ENCODE assay signal across 22 cellular contexts in the genomic region with DNA sequence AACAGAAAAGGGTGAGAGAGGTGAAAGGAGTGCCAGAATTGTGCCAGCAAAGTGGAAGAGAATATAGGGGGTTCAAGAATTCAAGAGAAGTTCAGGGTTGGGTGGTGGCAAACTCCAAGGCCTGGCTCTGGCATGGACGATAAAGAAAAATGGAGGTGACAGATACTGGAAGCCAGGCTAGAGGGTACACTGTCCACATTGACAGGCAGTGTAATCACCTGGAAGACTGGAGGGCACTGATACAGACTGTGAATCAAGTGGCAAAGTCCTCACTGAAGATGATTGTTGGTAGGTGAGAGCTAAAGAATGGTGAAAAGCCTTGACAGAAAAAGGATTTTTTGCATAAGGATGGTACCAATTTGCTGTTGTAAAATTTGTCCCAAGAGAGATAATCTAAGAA. TPM values are rescaled to one million over a fixed set of nuclear protein-coding genes. Genes with fewer than 3 reads are reported as not detected.
DNase-seq lines count a peak whose midpoint lies in the region; ATAC-seq and TF ChIP-seq lines count a peak whose summit lies in the region.
"Had no signal": no experiment of that assay in that cellular context is flagged by ENCODE, and none has a peak within 500 bp of the region (broad histone marks: within the 10 kb centered on the region; RNA-seq: fewer than 3 reads in every experiment).

No MANE protein-coding gene starts in this region.

- TF ChIP-seq EP300 in transverse colon (IDR thresholded peaks at IDR 0.05; ENCODE audit: low read depth), result no peak

- no peaks in the 10 kb centered on the region for H3K27me3 Mint-ChIP-seq in natural killer cell (ENCODE audit: low read depth in 2 of 2)
- H3K27me3 Mint-ChIP-seq in natural killer cell treated with Interleukin-12 subunit alpha and Interleukin-12 subunit beta and Interleukin-15 and Interleukin-18, amount 100 ng/mL, for 72 hours, result no peaks in the 10 kb centered on the region
- H3K27me3 Mint-ChIP-seq in nephron progenitor cell (ENCODE audit: low read depth, poor library complexity), result peaks cover 3% of the 10 kb centered on the region
- H3K27me3 Mint-ChIP-seq: stimulated activated naive B cell treated with anti-CD40 and anti-IgM and Interleukin-4, amounts not matched to agents 10 μg/mL and 1 μg/mL and 100 μg/mL, for 72 hours had no signal

- no peak for ATAC-seq in natural killer cell
- ATAC-seq in natural killer cell treated with Interleukin-12 subunit alpha and Interleukin-12 subunit beta and Interleukin-15 and Interleukin-18, amount 100 ng/mL, for 72 hours, result no peak
- no peak for ATAC-seq in GM21737 (IDR thresholded peaks at IDR 0.05; ENCODE audit: unreplicated experiment)
- ATAC-seq: activated T-cell treated with anti-CD3 and anti-CD28 coated beads, Interleukin-2, amount 50 U/mL, for 72 hours; HCT116; stimulated activated naive B cell treated with anti-CD40 and anti-IgM and Interleukin-4, amounts not matched to agents 10 μg/mL and 1 μg/mL and 100 μg/mL, for 72 hours had no signal

- H3K9me3 Mint-ChIP-seq in natural killer cell (no peaks in the 10 kb centered on the region), nephron progenitor cell (no peaks in the 10 kb centered on the region)
- no peaks in the 10 kb centered on the region for H3K9me3 Mint-ChIP-seq in natural killer cell treated with Interleukin-12 subunit alpha and Interleukin-12 subunit beta and Interleukin-15 and Interleukin-18, amount 100 ng/mL, for 72 hours
- H3K9me3 Mint-ChIP-seq: activated naive CD4-positive, alpha-beta T cell treated with anti-CD3 and anti-CD28 coated beads for 36 hours; activated T-cell treated with anti-CD3 and anti-CD28 coated beads, Interleukin-2, amount 50 U/mL, for 72 hours; stimulated activated naive B cell treated with anti-CD40 and anti-IgM and Interleukin-4, amounts not matched to agents 10 μg/mL and 1 μg/mL and 100 μg/mL, for 72 hours had no signal

- H3K9me3 ChIP-seq in colonic mucosa (no peaks in the 10 kb centered on the region), transverse colon (no peaks in the 10 kb centered on the region)
- H3K9me3 ChIP-seq: BLaER1 treated with 17β-estradiol and CSF1 and Interleukin-3, amounts not matched to agents 10 nM and 100 nM; thyroid gland had no signal

- TF ChIP-seq POLR2A in transverse colon (IDR thresholded peaks at IDR 0.05), result no peak

- peak overlapping the region; percentile 76 for H3K27ac ChIP-seq in colonic mucosa
- H3K27ac ChIP-seq in transverse colon, result peak overlapping the region; percentile 10 to 58 (median 51)
- H3K27ac ChIP-seq: BLaER1 treated with 17β-estradiol and CSF1 and Interleukin-3, amounts not matched to agents 10 nM and 100 nM; thyroid gland had no signal

- H3K36me3 ChIP-seq in colonic mucosa, result no peaks in the 10 kb centered on the region
- peaks cover 0 to 31% (median 9%) of the 10 kb centered on the region in 4 donors for H3K36me3 ChIP-seq in transverse colon

- 90 to 100% methylated on average over 1 of the region's 1 CpG for WGBS in transverse colon (ENCODE audit: low coverage in 1 of 2), 2 donors

- no peaks in the 10 kb centered on the region for H3K27me3 ChIP-seq in colonic mucosa
- H3K27me3 ChIP-seq in transverse colon, result no peaks in the 10 kb centered on the region
- H3K27me3 ChIP-seq: BLaER1 treated with 17β-estradiol and CSF1 and Interleukin-3, amounts not matched to agents 10 nM and 100 nM; thyroid gland had no signal

- in situ Hi-C loops in transverse colon (cut with MboI; ENCODE audit: low pct_ligation_motif_present in 1 of 4, low pct_unique_long_range_greater_than_20kb in 1 of 4, low sequenced_read_pairs in 3 of 4), result no loop called here

- H3K4me3 ChIP-seq in colonic mucosa (no peak overlapping the region), transverse colon (no peak overlapping the region)
- H3K4me3 ChIP-seq: BLaER1 treated with 17β-estradiol and CSF1 and Interleukin-3, amounts not matched to agents 10 nM and 100 nM; thyroid gland had no signal

- peaks cover 15 to 26% of the 10 kb centered on the region in 2 donors for H3K4me1 Mint-ChIP-seq in natural killer cell
- H3K4me1 Mint-ChIP-seq in natural killer cell treated with Interleukin-12 subunit alpha and Interleukin-12 subunit beta and Interleukin-15 and Interleukin-18, amount 100 ng/mL, for 72 hours (ENCODE audit: low read depth in 2 of 2), result peaks cover 14 to 16% of the 10 kb centered on the region in 2 donors
- peaks cover 8% of the 10 kb centered on the region for H3K4me1 Mint-ChIP-seq in nephron progenitor cell

- H3K4me3 Mint-ChIP-seq in natural killer cell (no peak overlapping the region), nephron progenitor cell (no peak overlapping the region)
- H3K4me3 Mint-ChIP-seq in natural killer cell treated with Interleukin-12 subunit alpha and Interleukin-12 subunit beta and Interleukin-15 and Interleukin-18, amount 100 ng/mL, for 72 hours, result no peak overlapping the region
- H3K4me3 Mint-ChIP-seq: activated naive CD4-positive, alpha-beta T cell treated with anti-CD3 and anti-CD28 coated beads for 36 hours; activated T-cell treated with anti-CD3 and anti-CD28 coated beads, Interleukin-2, amount 50 U/mL, for 72 hours; stimulated activated naive B cell treated with anti-CD40 and anti-IgM and Interleukin-4, amounts not matched to agents 10 μg/mL and 1 μg/mL and 100 μg/mL, for 72 hours had no signal

- H3K36me3 Mint-ChIP-seq in natural killer cell (no peaks in the 10 kb centered on the region), nephron progenitor cell (ENCODE audit: low read depth) (peaks cover 15% of the 10 kb centered on the region)
- no peaks in the 10 kb centered on the region for H3K36me3 Mint-ChIP-seq in natural killer cell treated with Interleukin-12 subunit alpha and Interleukin-12 subunit beta and Interleukin-15 and Interleukin-18, amount 100 ng/mL, for 72 hours

- intact Hi-C loops in natural killer cell (cut with micrococcal nuclease) (no loop called here), colonic mucosa (cut with DNase I) (no loop called here), transverse colon (cut with DNase I; ENCODE audit: low total_unique reads) (no loop called here)

- no peak overlapping the region for H3K9ac ChIP-seq in colonic mucosa (ENCODE audit: low read depth in 2 of 2, low read length in 2 of 2)
- H3K9ac ChIP-seq: BLaER1 treated with 17β-estradiol and CSF1 and Interleukin-3, amounts not matched to agents 10 nM and 100 nM had no signal

- peak overlapping the region; percentile 1 to 2 for H3K27ac Mint-ChIP-seq in natural killer cell
- no peak overlapping the region for H3K27ac Mint-ChIP-seq in natural killer cell treated with Interleukin-12 subunit alpha and Interleukin-12 subunit beta and Interleukin-15 and Interleukin-18, amount 100 ng/mL, for 72 hours
- H3K27ac Mint-ChIP-seq in nephron progenitor cell, result peak overlapping the region; percentile 27
- H3K27ac Mint-ChIP-seq: activated naive CD4-positive, alpha-beta T cell treated with anti-CD3 and anti-CD28 coated beads for 36 hours; activated T-cell treated with anti-CD3 and anti-CD28 coated beads, Interleukin-2, amount 50 U/mL, for 72 hours; stimulated activated naive B cell treated with anti-CD40 and anti-IgM and Interleukin-4, amounts not matched to agents 10 μg/mL and 1 μg/mL and 100 μg/mL, for 72 hours had no signal

- DNase-seq in natural killer cell, result no peak
- no peak for DNase-seq in natural killer cell treated with Interleukin-12 subunit alpha and Interleukin-12 subunit beta and Interleukin-15 and Interleukin-18, amount 100 ng/mL, for 72 hours (ENCODE audit: low spot score)
- no peak for DNase-seq in colonic mucosa
- DNase-seq in nephron progenitor cell, result no peak
- no peak for DNase-seq in transverse colon
- no peak for DNase-seq in NCI-H2227 treated with DMSO at 0.1 percent for 48 hours (lab: John Stamatoyannopoulos, UW)
- DNase-seq in superior temporal gyrus (ENCODE audit: extremely low spot score), result no peak
- DNase-seq: activated CD4-positive, alpha-beta T cell treated with anti-CD3 and anti-CD28 coated beads for 4 hours; activated CD8-positive, alpha-beta memory T cell treated with anti-CD3 and anti-CD28 coated beads for 24 hours; activated naive CD4-positive, alpha-beta T cell treated with anti-CD3 and anti-CD28 coated beads for 36 hours; activated T-cell treated with anti-CD3 and anti-CD28 coated beads, Interleukin-2, amount 50 U/mL, for 72 hours; anterior cingulate cortex; caudate nucleus; DMS 273 treated with DMSO at 0.1 percent for 48 hours; NCI-H1105; NCI-H1930; RPMI8226; stimulated activated naive B cell treated with anti-CD40 and anti-IgM and Interleukin-4, amounts not matched to agents 10 μg/mL and 1 μg/mL and 100 μg/mL, for 72 hours; thyroid gland had no signal

- no peaks in the 10 kb centered on the region for H3K4me1 ChIP-seq in colonic mucosa
- peaks cover 0 to 31% (median 19%) of the 10 kb centered on the region in 4 donors for H3K4me1 ChIP-seq in transverse colon

- TF ChIP-seq CTCF in natural killer cell (IDR thresholded peaks at IDR 0.05) (no peak), colonic mucosa (IDR thresholded peaks at IDR 0.05) (no peak), nephron progenitor cell (IDR thresholded peaks at IDR 0.05) (no peak), transverse colon (IDR thresholded peaks at IDR 0.05) (no peak)

RNA-seq across cellular contexts. Expression of gene SAR1B, which starts 7.1 kb away (rescaled TPM):
- total RNA-seq in natural killer cell, result 10 to 100 TPM; 36.2 to 50.2 (median 41.2) TPM
- total RNA-seq in natural killer cell treated with Interleukin-12 subunit alpha and Interleukin-12 subunit beta and Interleukin-15 and Interleukin-18, amount 100 ng/mL, for 72 hours, result 10 to 100 TPM; 63.7 to 70.9 TPM
- 100 to 1,000 TPM in 1 of 2 donors, 10 to 100 TPM in 1; 85.0 to 106 TPM for total RNA-seq in colonic mucosa
- 10 to 100 TPM; 14.3 to 77.8 (median 59.8) TPM for total RNA-seq in transverse colon

RNA-seq across cellular contexts. Expression of gene SEC24A, which starts 23.0 kb away (rescaled TPM):
- total RNA-seq in natural killer cell (10 to 100 TPM; 20.9 to 26.1 (median 25.0) TPM), colonic mucosa (10 to 100 TPM; 29.9 to 45.4 TPM), transverse colon (10 to 100 TPM in 3 of 4 donors, 1 to 10 TPM in 1; 9.2 to 26.7 (median 18.6) TPM)
- total RNA-seq in natural killer cell treated with Interleukin-12 subunit alpha and Interleukin-12 subunit beta and Interleukin-15 and Interleukin-18, amount 100 ng/mL, for 72 hours, result 10 to 100 TPM; 40.2 to 42.1 TPM

Comparison
In these comparisons a context has a peak if more than half of its experiments do, and no peak if none do; other contexts are left out.
1. H3K27ac Mint-ChIP-seq: peak in natural killer cell (2 of 2) and nephron progenitor cell (single experiment); none in natural killer cell treated with Interleukin-12 subunit alpha and Interleukin-12 subunit beta and Interleukin-15 and Interleukin-18, amount 100 ng/mL, for 72 hours (0 of 2).